Comparison of ENCODE assay signal across 24 cellular contexts in the genomic region with DNA sequence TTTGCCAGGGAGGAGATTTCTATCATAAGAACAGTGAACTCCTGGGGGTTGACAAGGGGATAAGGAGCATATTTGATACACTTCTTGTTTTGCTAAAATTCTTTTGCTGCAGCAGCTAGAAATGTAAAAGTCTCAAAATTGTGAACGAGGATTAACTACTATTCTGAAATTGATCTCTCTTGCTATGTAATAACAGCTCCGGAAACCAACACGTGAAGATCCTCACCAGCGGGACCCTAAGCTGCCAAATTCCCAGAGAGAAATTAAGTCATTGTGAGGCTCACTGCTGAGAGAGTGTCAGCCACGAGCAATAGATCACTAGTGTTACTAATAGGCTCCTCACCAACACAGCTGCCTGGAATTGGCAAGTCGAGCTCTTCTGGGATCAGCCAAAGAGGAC. TPM values are rescaled to one million over a fixed set of nuclear protein-coding genes. Genes with fewer than 3 reads are reported as not detected.
"Had no signal": no experiment of that assay in that cellular context is flagged by ENCODE, and none has a peak within 500 bp of the region (broad histone marks: within the 10 kb centered on the region; RNA-seq: fewer than 3 reads in every experiment).

No MANE protein-coding gene starts in this region.

- H3K4me3 ChIP-seq: SJCRH30 had no signal

- ATAC-seq: Panc1, PC-3 had no signal

- H3K9me3 ChIP-seq: SJCRH30 had no signal

- H3K36me3 ChIP-seq: SJCRH30 had no signal

- H3K27ac ChIP-seq: RWPE1, SJCRH30 had no signal

- DNase-seq: KBM-7, MV-4-11, NCI-H1048, NCI-H1105, NCI-H1417, NCI-H1436 treated with DMSO at 0.1 percent for 48 hours, NCI-H1694, NCI-H187 treated with DMSO at 0.1 percent for 48 hours, NCI-H2029 treated with DMSO at 0.1 percent for 48 hours, NCI-H2171 treated with DMSO at 0.1 percent for 48 hours, NCI-H345, NCI-H446 treated with DMSO at 0.1 percent for 48 hours, NCI-H510A treated with DMSO at 0.1 percent for 48 hours, NCI-H526, NCI-H82, PC-3, SHP77 treated with DMSO at 0.1 percent for 48 hours, SJCRH30 had no signal

RNA-seq across cellular contexts. Expression of gene VWA2, which starts 5.6 kb away (rescaled TPM):
- total RNA-seq: LHCN-M2, MCF 10A, OCI-LY7, PC-3, SJCRH30 had no signal

RNA-seq across cellular contexts. Expression of gene TDRD1, which starts 54.3 kb away (rescaled TPM):
- total RNA-seq: HT-29, MCF 10A, OCI-LY7, PC-3 had no signal
